ENCODE assay signal across 21 cellular contexts in genomic region chr11:11909727-11910126, GRCh38.
DNase-seq lines count a peak whose midpoint lies in the region; ATAC-seq and TF ChIP-seq lines count a peak whose summit lies in the region.
"Had no signal": no experiment of that assay in that cellular context is flagged by ENCODE, and none has a peak within 500 bp of the region (broad histone marks: within the 10 kb centered on the region; RNA-seq: fewer than 3 reads in every experiment).

No MANE protein-coding gene starts in this region.

- H3K36me3 Mint-ChIP-seq in glutamatergic neuron (ENCODE audit: unreplicated experiment): no peaks in the 10 kb centered on the region

- H3K4me1 ChIP-seq in SJSA1 (replicated peaks): peaks cover 18% of the 10 kb centered on the region
- no peaks in the 10 kb centered on the region for H3K4me1 ChIP-seq in left ventricle myocardium inferior

- H3K27ac Mint-ChIP-seq in glutamatergic neuron (ENCODE audit: unreplicated experiment): no peak overlapping the region
- H3K27ac Mint-ChIP-seq: activated naive CD4-positive, alpha-beta T cell treated with anti-CD3 and anti-CD28 coated beads for 36 hours; CD4-positive, alpha-beta T cell; memory B cell had no signal

- H3K36me3 ChIP-seq in SJSA1 (peaks cover 40% of the 10 kb centered on the region), left ventricle myocardium inferior (peaks cover 51% of the 10 kb centered on the region)

- H3K9me3 Mint-ChIP-seq in glutamatergic neuron (ENCODE audit: unreplicated experiment): no peaks in the 10 kb centered on the region
- H3K9me3 Mint-ChIP-seq: activated naive CD4-positive, alpha-beta T cell treated with anti-CD3 and anti-CD28 coated beads for 36 hours; CD4-positive, alpha-beta T cell; memory B cell had no signal

- TF ChIP-seq CTCF in glutamatergic neuron (IDR thresholded peaks at IDR 0.05; ENCODE audit: partially characterized antibody, unreplicated experiment): no peak
- no peak for TF ChIP-seq CTCF in left ventricle myocardium inferior (IDR thresholded peaks at IDR 0.05; ENCODE audit: borderline replicate concordance)

- no peak for ATAC-seq in HG03095 (IDR thresholded peaks at IDR 0.05; ENCODE audit: unreplicated experiment)

- H3K9me3 ChIP-seq in SJSA1 (replicated peaks) (no peaks in the 10 kb centered on the region), left ventricle myocardium inferior (replicated peaks) (no peaks in the 10 kb centered on the region)

- DNase-seq in ELR (ENCODE audit: low read depth): peak; percentile 48
- DNase-seq in SJSA1 (ENCODE audit: low read depth in 1 of 2, low spot score in 2 of 2): peak in 1 of 2 experiments; percentile 51
- DNase-seq in fibroblast of peridontal ligament (ENCODE audit: extremely low read depth): peak; percentile 75
- DNase-seq in glutamatergic neuron: no peak
- no peak for DNase-seq in cortex of kidney (lab: John Stamatoyannopoulos, UW)
- DNase-seq in left ventricle myocardium inferior: no peak
- DNase-seq: activated CD4-positive, alpha-beta T cell treated with anti-CD3 and anti-CD28 coated beads, Interleukin-2, amount 50 U/mL, for 1 hour; activated naive CD4-positive, alpha-beta T cell treated with anti-CD3 and anti-CD28 coated beads for 36 hours; activated T-cell treated with anti-CD3 and anti-CD28 coated beads for 4 hours; brain microvascular endothelial cell; CD4-positive, alpha-beta T cell; DMS53; dorsolateral prefrontal cortex; hypothalamus; MV-4-11; NCI-H1930; small intestine; stimulated activated CD4-positive, alpha-beta T cell treated with anti-CD3 and anti-CD28 coated beads, Interleukin-4, amount 100 ng/mL, for 24 hours had no signal

- H3K27me3 Mint-ChIP-seq in glutamatergic neuron (ENCODE audit: unreplicated experiment): no peaks in the 10 kb centered on the region
- H3K27me3 Mint-ChIP-seq: CD4-positive, alpha-beta T cell; memory B cell; progenitor cell of endocrine pancreas had no signal

- H3K27ac ChIP-seq in SJSA1: peak overlapping the region; percentile 21; the same call in 1 of the 2 replicates
- H3K27ac ChIP-seq in left ventricle myocardium inferior (replicated peaks): no peak overlapping the region
- H3K27ac ChIP-seq: brain microvascular endothelial cell, dorsolateral prefrontal cortex had no signal

- peaks cover 23% of the 10 kb centered on the region for H3K4me1 Mint-ChIP-seq in glutamatergic neuron (ENCODE audit: low read depth, unreplicated experiment)
- H3K4me1 Mint-ChIP-seq: memory B cell had no signal

- no peak overlapping the region for H3K4me3 Mint-ChIP-seq in glutamatergic neuron (ENCODE audit: unreplicated experiment)
- H3K4me3 Mint-ChIP-seq: activated naive CD4-positive, alpha-beta T cell treated with anti-CD3 and anti-CD28 coated beads for 36 hours; CD4-positive, alpha-beta T cell; memory B cell had no signal

- intact Hi-C loops in left ventricle myocardium inferior (cut with micrococcal nuclease): no loop called here

- H3K4me3 ChIP-seq in SJSA1 (no peak overlapping the region), left ventricle myocardium inferior (no peak overlapping the region)
- H3K4me3 ChIP-seq: dorsolateral prefrontal cortex had no signal

- H3K27me3 ChIP-seq in SJSA1 (replicated peaks) (no peaks in the 10 kb centered on the region), left ventricle myocardium inferior (ENCODE audit: low read depth) (no peaks in the 10 kb centered on the region)
- H3K27me3 ChIP-seq: brain microvascular endothelial cell, dorsolateral prefrontal cortex had no signal

Comparison
In these comparisons a context has a peak if more than half of its experiments do, and no peak if none do; other contexts are left out.
1. DNase-seq: peak in ELR (single experiment) and fibroblast of peridontal ligament (single experiment); none in glutamatergic neuron (single experiment), cortex of kidney (single experiment) and left ventricle myocardium inferior (single experiment).